Comparison of ENCODE assay signal across 1 cellular context in genomic region chrX:77785400-77785745, GRCh38.
TF ChIP-seq lines count a peak whose summit lies in the region.

No MANE protein-coding gene starts in this region.

TF ChIP-seq in GM23338, 12 proteins besides CTCF, POLR2A, EP300 and RAD21 (continued from another document):
- TF ChIP-seq ZNF462 (CRISPR knock-in tag; IDR thresholded peaks at IDR 0.05), result no peak
- no peak for TF ChIP-seq EZH2phosphoT487 (IDR thresholded peaks at IDR 0.05; ENCODE audit: unreplicated experiment)
- no peak for TF ChIP-seq POLR2AphosphoS5 (IDR thresholded peaks at IDR 0.05; ENCODE audit: low read depth)
- no peak for TF ChIP-seq EZH2 (IDR thresholded peaks at IDR 0.05; ENCODE audit: low read depth, unreplicated experiment)
- TF ChIP-seq NANOG (IDR thresholded peaks at IDR 0.05; ENCODE audit: borderline replicate concordance), result no peak
